Comparison of ENCODE assay signal across 1 cellular context in genomic region chr17:7572338-7572587, GRCh38.
TF ChIP-seq lines count a peak whose summit lies in the region.

No MANE protein-coding gene starts in this region.

TF ChIP-seq in HepG2, 621 proteins besides CTCF, POLR2A, EP300 and RAD21 (continued from another document):
- TF ChIP-seq TEF (CRISPR knock-in tag; IDR thresholded peaks at IDR 0.05) (no peak; the same call in 1 of the 2 replicates), KDM4B (CRISPR knock-in tag; IDR thresholded peaks at IDR 0.05) (no peak), ZFX (CRISPR knock-in tag; IDR thresholded peaks at IDR 0.05; ENCODE audit: low read depth) (peak; percentile 97), ATF7 (IDR thresholded peaks at IDR 0.05) (no peak), ATF7 (CRISPR knock-in tag; IDR thresholded peaks at IDR 0.05) (no peak), TEAD3 (CRISPR knock-in tag; optimal IDR thresholded peaks at IDR 0.05; ENCODE audit: borderline replicate concordance) (peak; percentile 47), ZFP82 (CRISPR knock-in tag; IDR thresholded peaks at IDR 0.05; ENCODE audit: borderline replicate concordance) (no peak), HDAC1 (CRISPR knock-in tag; IDR thresholded peaks at IDR 0.05) (peak; percentile 69), SUZ12 (IDR thresholded peaks at IDR 0.05; ENCODE audit: low read depth, low read length) (no peak), ATF7-NPFF (CRISPR knock-in tag; IDR thresholded peaks at IDR 0.05; ENCODE audit: low read depth) (peak; percentile 83), KLF15 (CRISPR knock-in tag; IDR thresholded peaks at IDR 0.05; ENCODE audit: borderline replicate concordance) (no peak; the same call in 1 of the 2 replicates), ZNF143 (CRISPR knock-in tag; IDR thresholded peaks at IDR 0.05) (peak; percentile 63)
- TF ChIP-seq, protein P1, sequence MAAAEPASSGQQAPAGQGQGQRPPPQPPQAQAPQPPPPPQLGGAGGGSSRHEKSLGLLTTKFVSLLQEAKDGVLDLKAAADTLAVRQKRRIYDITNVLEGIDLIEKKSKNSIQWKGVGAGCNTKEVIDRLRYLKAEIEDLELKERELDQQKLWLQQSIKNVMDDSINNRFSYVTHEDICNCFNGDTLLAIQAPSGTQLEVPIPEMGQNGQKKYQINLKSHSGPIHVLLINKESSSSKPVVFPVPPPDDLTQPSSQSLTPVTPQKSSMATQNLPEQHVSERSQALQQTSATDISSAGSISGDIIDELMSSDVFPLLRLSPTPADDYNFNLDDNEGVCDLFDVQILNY (CRISPR knock-in tag; conservative IDR thresholded peaks at IDR 0.05), result no peak
- TF ChIP-seq, protein P2, sequence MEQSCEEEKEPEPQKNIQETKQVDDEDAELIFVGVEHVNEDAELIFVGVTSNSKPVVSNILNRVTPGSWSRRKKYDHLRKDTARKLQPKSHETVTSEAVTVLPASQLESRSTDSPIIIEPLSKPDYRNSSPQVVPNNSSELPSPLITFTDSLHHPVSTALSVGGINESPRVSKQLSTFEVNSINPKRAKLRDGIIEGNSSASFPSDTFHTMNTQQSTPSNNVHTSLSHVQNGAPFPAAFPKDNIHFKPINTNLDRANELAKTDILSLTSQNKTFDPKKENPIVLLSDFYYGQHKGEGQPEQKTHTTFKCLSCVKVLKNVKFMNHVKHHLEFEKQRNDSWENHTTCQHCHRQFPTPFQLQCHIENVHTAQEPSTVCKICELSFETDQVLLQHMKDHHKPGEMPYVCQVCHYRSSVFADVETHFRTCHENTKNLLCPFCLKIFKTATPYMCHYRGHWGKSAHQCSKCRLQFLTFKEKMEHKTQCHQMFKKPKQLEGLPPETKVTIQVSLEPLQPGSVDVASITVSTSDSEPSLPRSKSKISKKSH (CRISPR knock-in tag; IDR thresholded peaks at IDR 0.05; ENCODE audit: borderline replicate concordance), result 0 out of 2 replicates have a peak, but pooled peaks have one; percentile 21
- TF ChIP-seq, protein P3, sequence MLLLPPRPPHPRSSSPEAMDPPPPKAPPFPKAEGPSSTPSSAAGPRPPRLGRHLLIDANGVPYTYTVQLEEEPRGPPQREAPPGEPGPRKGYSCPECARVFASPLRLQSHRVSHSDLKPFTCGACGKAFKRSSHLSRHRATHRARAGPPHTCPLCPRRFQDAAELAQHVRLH (CRISPR knock-in tag; IDR thresholded peaks at IDR 0.05; ENCODE audit: borderline replicate concordance, low read depth), result peak; percentile 65; the same call in 1 of the 2 replicates
- TF ChIP-seq, protein P4, sequence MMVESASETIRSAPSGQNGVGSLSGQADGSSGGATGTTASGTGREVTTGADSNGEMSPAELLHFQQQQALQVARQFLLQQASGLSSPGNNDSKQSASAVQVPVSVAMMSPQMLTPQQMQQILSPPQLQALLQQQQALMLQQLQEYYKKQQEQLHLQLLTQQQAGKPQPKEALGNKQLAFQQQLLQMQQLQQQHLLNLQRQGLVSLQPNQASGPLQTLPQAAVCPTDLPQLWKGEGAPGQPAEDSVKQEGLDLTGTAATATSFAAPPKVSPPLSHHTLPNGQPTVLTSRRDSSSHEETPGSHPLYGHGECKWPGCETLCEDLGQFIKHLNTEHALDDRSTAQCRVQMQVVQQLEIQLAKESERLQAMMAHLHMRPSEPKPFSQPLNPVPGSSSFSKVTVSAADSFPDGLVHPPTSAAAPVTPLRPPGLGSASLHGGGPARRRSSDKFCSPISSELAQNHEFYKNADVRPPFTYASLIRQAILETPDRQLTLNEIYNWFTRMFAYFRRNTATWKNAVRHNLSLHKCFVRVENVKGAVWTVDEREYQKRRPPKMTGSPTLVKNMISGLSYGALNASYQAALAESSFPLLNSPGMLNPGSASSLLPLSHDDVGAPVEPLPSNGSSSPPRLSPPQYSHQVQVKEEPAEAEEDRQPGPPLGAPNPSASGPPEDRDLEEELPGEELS (CRISPR knock-in tag; IDR thresholded peaks at IDR 0.05), result 0 out of 2 replicates have a peak, but pooled peaks have one; percentile 52
- TF ChIP-seq, protein P5, sequence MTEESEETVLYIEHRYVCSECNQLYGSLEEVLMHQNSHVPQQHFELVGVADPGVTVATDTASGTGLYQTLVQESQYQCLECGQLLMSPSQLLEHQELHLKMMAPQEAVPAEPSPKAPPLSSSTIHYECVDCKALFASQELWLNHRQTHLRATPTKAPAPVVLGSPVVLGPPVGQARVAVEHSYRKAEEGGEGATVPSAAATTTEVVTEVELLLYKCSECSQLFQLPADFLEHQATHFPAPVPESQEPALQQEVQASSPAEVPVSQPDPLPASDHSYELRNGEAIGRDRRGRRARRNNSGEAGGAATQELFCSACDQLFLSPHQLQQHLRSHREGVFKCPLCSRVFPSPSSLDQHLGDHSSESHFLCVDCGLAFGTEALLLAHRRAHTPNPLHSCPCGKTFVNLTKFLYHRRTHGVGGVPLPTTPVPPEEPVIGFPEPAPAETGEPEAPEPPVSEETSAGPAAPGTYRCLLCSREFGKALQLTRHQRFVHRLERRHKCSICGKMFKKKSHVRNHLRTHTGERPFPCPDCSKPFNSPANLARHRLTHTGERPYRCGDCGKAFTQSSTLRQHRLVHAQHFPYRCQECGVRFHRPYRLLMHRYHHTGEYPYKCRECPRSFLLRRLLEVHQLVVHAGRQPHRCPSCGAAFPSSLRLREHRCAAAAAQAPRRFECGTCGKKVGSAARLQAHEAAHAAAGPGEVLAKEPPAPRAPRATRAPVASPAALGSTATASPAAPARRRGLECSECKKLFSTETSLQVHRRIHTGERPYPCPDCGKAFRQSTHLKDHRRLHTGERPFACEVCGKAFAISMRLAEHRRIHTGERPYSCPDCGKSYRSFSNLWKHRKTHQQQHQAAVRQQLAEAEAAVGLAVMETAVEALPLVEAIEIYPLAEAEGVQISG (CRISPR knock-in tag; IDR thresholded peaks at IDR 0.05), result peak; percentile 89; the same call in 1 of the 2 replicates
